Comparison of ENCODE assay signal across 1 cellular context in genomic region chr17:410674-411401, GRCh38.
A peak's percentile ranks its signal among the peaks of the same experiment; 100 is the strongest.
TF ChIP-seq lines count a peak whose summit lies in the region.

No MANE protein-coding gene starts in this region.

TF ChIP-seq in HEK293, 187 proteins besides CTCF, POLR2A, EP300 and RAD21 (continued from another document and continues in another):
- TF ChIP-seq ZNF280D (tag by site-specific recombination; IDR thresholded peaks at IDR 0.05) (no peak), ZNF555 (tag by site-specific recombination; conservative IDR thresholded peaks at IDR 0.05) (no peak), ZNF184 (tag by site-specific recombination; IDR thresholded peaks at IDR 0.05) (no peak), ZNF335 (tag by site-specific recombination; conservative IDR thresholded peaks at IDR 0.05) (peak; percentile 86), ZFP69B (tag by site-specific recombination; IDR thresholded peaks at IDR 0.05) (no peak), ZNF37A (tag by site-specific recombination; IDR thresholded peaks at IDR 0.05) (no peak), ZNF221 (tag by site-specific recombination; IDR thresholded peaks at IDR 0.05; ENCODE audit: borderline replicate concordance) (no peak), SP3 (tag by site-specific recombination; IDR thresholded peaks at IDR 0.05) (no peak), PRDM6 (tag by site-specific recombination; IDR thresholded peaks at IDR 0.05) (no peak), BCL11B (tag by site-specific recombination; IDR thresholded peaks at IDR 0.05; ENCODE audit: low read depth) (no peak), ZNF621 (tag by site-specific recombination; IDR thresholded peaks at IDR 0.05) (no peak), ZFHX2 (tag by site-specific recombination; conservative IDR thresholded peaks at IDR 0.05) (peak; percentile 57), ZNF350 (tag by site-specific recombination; IDR thresholded peaks at IDR 0.05) (no peak), ZNF670 (tag by site-specific recombination; IDR thresholded peaks at IDR 0.05; ENCODE audit: low read depth) (no peak), ZBTB44 (tag by site-specific recombination; IDR thresholded peaks at IDR 0.05) (no peak), MZF1 (tag by site-specific recombination; IDR thresholded peaks at IDR 0.05; ENCODE audit: borderline replicate concordance) (no peak), EGR2 (tag by site-specific recombination; IDR thresholded peaks at IDR 0.05; ENCODE audit: low read depth) (peak; percentile 74; the same call in 1 of the 2 replicates), ZNF114 (tag by site-specific recombination; IDR thresholded peaks at IDR 0.05) (no peak), ZNF121 (tag by site-specific recombination; IDR thresholded peaks at IDR 0.05) (no peak), ZNF16 (tag by site-specific recombination; IDR thresholded peaks at IDR 0.05; ENCODE audit: low read depth) (no peak), ZNF510 (tag by site-specific recombination; IDR thresholded peaks at IDR 0.05; ENCODE audit: insufficient replicate concordance) (no peak), ZNF626 (tag by site-specific recombination; IDR thresholded peaks at IDR 0.05) (no peak), ZNF292 (tag by site-specific recombination; IDR thresholded peaks at IDR 0.05; ENCODE audit: borderline replicate concordance, low read depth) (no peak), ZNF837 (tag by site-specific recombination; IDR thresholded peaks at IDR 0.05) (no peak), ZBTB17 (tag by site-specific recombination; IDR thresholded peaks at IDR 0.05) (no peak), ZSCAN5A (tag by site-specific recombination; IDR thresholded peaks at IDR 0.05) (no peak), ZNF580 (tag by site-specific recombination; IDR thresholded peaks at IDR 0.05) (0 out of 2 replicates have a peak, but pooled peaks have one; percentile 32), ZBTB48 (tag by site-specific recombination; IDR thresholded peaks at IDR 0.05) (peak; percentile 86), ZFP3 (tag by site-specific recombination; IDR thresholded peaks at IDR 0.05; ENCODE audit: low read depth) (no peak), ZBTB20 (tag by site-specific recombination; IDR thresholded peaks at IDR 0.05) (0 out of 2 replicates have a peak, but pooled peaks have one; percentile 38), ZSCAN18 (tag by site-specific recombination; IDR thresholded peaks at IDR 0.05) (no peak), ZNF768 (tag by site-specific recombination; IDR thresholded peaks at IDR 0.05) (no peak), ZNF473 (tag by site-specific recombination; IDR thresholded peaks at IDR 0.05) (no peak), ZBTB7A (tag by site-specific recombination; IDR thresholded peaks at IDR 0.05; ENCODE audit: low read depth) (no peak), ZSCAN4 (tag by site-specific recombination; IDR thresholded peaks at IDR 0.05) (no peak), ATF2 (tag by site-specific recombination; IDR thresholded peaks at IDR 0.05; ENCODE audit: low read depth) (no peak), ZBTB11 (tag by site-specific recombination; conservative IDR thresholded peaks at IDR 0.05; ENCODE audit: low read depth) (peak; percentile 50; the same call in 1 of the 2 replicates), ZNF2 (tag by site-specific recombination; IDR thresholded peaks at IDR 0.05) (no peak; the same call in 1 of the 2 replicates), ZNF549 (tag by site-specific recombination; IDR thresholded peaks at IDR 0.05) (no peak), GLI2 (tag by site-specific recombination; IDR thresholded peaks at IDR 0.05; ENCODE audit: borderline replicate concordance, low read depth) (no peak), KLF17 (tag by site-specific recombination; IDR thresholded peaks at IDR 0.05) (0 out of 2 replicates have a peak, but pooled peaks have one; percentile 12), GLIS2 (tag by site-specific recombination; IDR thresholded peaks at IDR 0.05) (peak; percentile 57), ZNF214 (tag by site-specific recombination; IDR thresholded peaks at IDR 0.05; ENCODE audit: borderline replicate concordance) (no peak), MYNN (tag by site-specific recombination; IDR thresholded peaks at IDR 0.05; ENCODE audit: borderline replicate concordance) (0 out of 2 replicates have a peak, but pooled peaks have one; percentile 56), ZNF133 (tag by site-specific recombination; IDR thresholded peaks at IDR 0.05) (no peak), ZFP37 (tag by site-specific recombination; IDR thresholded peaks at IDR 0.05) (no peak), ZBTB6 (tag by site-specific recombination; IDR thresholded peaks at IDR 0.05) (no peak), ZNF112 (tag by site-specific recombination; IDR thresholded peaks at IDR 0.05) (no peak)
